9 cellular contexts compared by ENCODE assay signal in the genomic region with DNA sequence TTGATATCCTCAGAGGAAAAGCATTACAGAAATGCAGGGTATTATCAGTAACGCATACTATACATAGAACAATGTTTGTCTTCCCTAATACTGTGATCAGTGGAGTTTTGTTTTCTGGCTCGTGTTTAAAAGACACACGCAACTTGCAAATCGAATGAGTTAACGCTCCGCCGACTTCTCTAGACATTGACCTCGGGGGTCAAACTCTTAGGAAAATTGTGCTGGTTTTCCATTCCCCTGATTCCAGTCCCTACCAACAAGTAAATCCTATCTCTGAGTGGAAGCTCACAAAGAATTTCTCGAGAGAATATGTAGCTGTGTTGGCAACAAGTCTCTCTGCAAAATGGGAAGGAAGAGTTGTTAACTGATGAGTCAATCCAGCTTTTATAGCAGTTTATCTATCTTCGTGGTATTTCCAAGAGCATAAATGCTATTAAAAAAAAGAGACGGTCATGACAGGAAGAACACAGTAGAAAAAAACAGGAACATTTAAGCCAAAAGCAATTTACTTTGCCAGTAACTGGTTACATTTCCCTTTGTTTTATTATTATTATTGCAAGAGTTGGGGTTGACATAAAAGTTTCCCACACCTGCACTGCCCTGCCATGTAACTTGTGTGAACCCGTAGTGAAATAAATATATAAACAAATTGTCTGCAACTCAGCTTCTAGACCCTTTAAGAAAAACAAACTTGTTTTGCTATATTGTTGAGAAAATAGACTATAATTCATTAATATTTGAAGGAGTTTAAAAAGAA.
A peak's percentile ranks its signal among the peaks of the same experiment; 100 is the strongest.
DNase-seq lines count a peak whose midpoint lies in the region; ATAC-seq and TF ChIP-seq lines count a peak whose summit lies in the region.
"Had no signal": no experiment of that assay in that cellular context is flagged by ENCODE, and none has a peak within 500 bp of the region (broad histone marks: within the 10 kb centered on the region; RNA-seq: fewer than 3 reads in every experiment).

No MANE protein-coding gene starts in this region.

- peaks cover 3% of the 10 kb centered on the region for H3K9me3 Mint-ChIP-seq in activated CD4-positive, alpha-beta T cell treated with anti-CD3 and anti-CD28 coated beads, Interleukin-2, amount 10 ng/mL, durations not matched to agents 7 days and 5 days
- H3K9me3 Mint-ChIP-seq in progenitor cell of endocrine pancreas (ENCODE audit: low read depth), result no peaks in the 10 kb centered on the region

- peaks cover 46% of the 10 kb centered on the region for H3K36me3 Mint-ChIP-seq in activated CD4-positive, alpha-beta T cell treated with anti-CD3 and anti-CD28 coated beads, Interleukin-2, amount 10 ng/mL, durations not matched to agents 7 days and 5 days (ENCODE audit: low read depth)
- peaks cover 2% of the 10 kb centered on the region for H3K36me3 Mint-ChIP-seq in T-helper 17 cell (ENCODE audit: low read depth)
- no peaks in the 10 kb centered on the region for H3K36me3 Mint-ChIP-seq in progenitor cell of endocrine pancreas (ENCODE audit: insufficient read depth)

- POLR2A ChIA-PET in activated CD4-positive, alpha-beta T cell treated with anti-CD3 and anti-CD28 coated beads, Interleukin-2, amount 10 ng/mL, durations not matched to agents 7 days and 5 days (lab: Charles Lee), result interaction anchor here (0.7 to 1.0 kb wide), 3 partner anchors 58 to 143 kb away, joined by 3 to 6 read pairs (median 3); no protein-coding TSS in a partner anchor

- DNase-seq in activated CD4-positive, alpha-beta T cell treated with anti-CD3 and anti-CD28 coated beads, Interleukin-2, amount 10 ng/mL, durations not matched to agents 7 days and 5 days, result no peak
- no peak for DNase-seq in activated CD4-positive, alpha-beta T cell treated with anti-CD3 and anti-CD28 coated beads for 48 hours
- no peak for DNase-seq in T-helper 17 cell
- DNase-seq in fibroblast of the conjunctiva (ENCODE audit: low read depth), result peak; percentile 72
- no peak for DNase-seq in progenitor cell of endocrine pancreas (ENCODE audit: low spot score, unreplicated experiment)
- no peak for DNase-seq in NCI-H1694 treated with DMSO at 0.1 percent for 48 hours (lab: John Stamatoyannopoulos, UW)
- DNase-seq in NCI-H146 (lab: John Stamatoyannopoulos, UW), result no peak
- DNase-seq in body of pancreas, result no peak
- DNase-seq: DND-41 had no signal

- intact Hi-C loops in body of pancreas (cut with DNase I), result no loop called here

- peaks cover 96% of the 10 kb centered on the region for H3K4me1 Mint-ChIP-seq in activated CD4-positive, alpha-beta T cell treated with anti-CD3 and anti-CD28 coated beads, Interleukin-2, amount 10 ng/mL, durations not matched to agents 7 days and 5 days
- H3K4me1 Mint-ChIP-seq in T-helper 17 cell (peaks cover 76% of the 10 kb centered on the region), progenitor cell of endocrine pancreas (ENCODE audit: low read depth) (peaks cover 59% of the 10 kb centered on the region)

- no peak overlapping the region for H3K4me3 ChIP-seq in body of pancreas

- H3K27me3 ChIP-seq in body of pancreas, result no peaks in the 10 kb centered on the region

- no peaks in the 10 kb centered on the region for H3K9me3 ChIP-seq in T-helper 17 cell (ENCODE audit: control insufficient read depth, low read length, poor library complexity, severe bottlenecking)
- no peaks in the 10 kb centered on the region for H3K9me3 ChIP-seq in body of pancreas

- no peak for ATAC-seq in T-helper 17 cell
- ATAC-seq in body of pancreas, result no peak

- CTCF ChIA-PET in activated CD4-positive, alpha-beta T cell treated with anti-CD3 and anti-CD28 coated beads, Interleukin-2, amount 10 ng/mL, durations not matched to agents 7 days and 5 days (lab: Charles Lee), result interaction anchor here (0.6 to 13.0 kb wide), 7 partner anchors 7 to 211 kb away, joined by 3 to 164 read pairs (median 4); no protein-coding TSS in a partner anchor

- peak overlapping the region in 1 of 4 donors; percentile 66 for H3K27ac ChIP-seq in body of pancreas

- TF ChIP-seq CTCF in progenitor cell of endocrine pancreas (IDR thresholded peaks at IDR 0.05; ENCODE audit: unreplicated experiment) (no peak), body of pancreas (IDR thresholded peaks at IDR 0.05) (no peak)

- 58 to 65% methylated on average over 12 of the region's 12 CpGs for WGBS in body of pancreas, 2 donors

- H3K27me3 Mint-ChIP-seq in activated CD4-positive, alpha-beta T cell treated with anti-CD3 and anti-CD28 coated beads, Interleukin-2, amount 10 ng/mL, durations not matched to agents 7 days and 5 days, result no peaks in the 10 kb centered on the region
- H3K27me3 Mint-ChIP-seq in T-helper 17 cell, result no peaks in the 10 kb centered on the region
- no peaks in the 10 kb centered on the region for H3K27me3 Mint-ChIP-seq in progenitor cell of endocrine pancreas

- H3K27ac Mint-ChIP-seq in activated CD4-positive, alpha-beta T cell treated with anti-CD3 and anti-CD28 coated beads, Interleukin-2, amount 10 ng/mL, durations not matched to agents 7 days and 5 days, result peak overlapping the region; percentile 98
- peak overlapping the region; percentile 99 for H3K27ac Mint-ChIP-seq in T-helper 17 cell
- peak overlapping the region; percentile 45 for H3K27ac Mint-ChIP-seq in progenitor cell of endocrine pancreas

- TF ChIP-seq POLR2A in body of pancreas (IDR thresholded peaks at IDR 0.05), result no peak

- peaks cover 13% of the 10 kb centered on the region for H3K4me1 ChIP-seq in body of pancreas

- H3K4me3 Mint-ChIP-seq in activated CD4-positive, alpha-beta T cell treated with anti-CD3 and anti-CD28 coated beads, Interleukin-2, amount 10 ng/mL, durations not matched to agents 7 days and 5 days, result peak overlapping the region; percentile 86
- H3K4me3 Mint-ChIP-seq in T-helper 17 cell, result peak overlapping the region; percentile 87
- H3K4me3 Mint-ChIP-seq in progenitor cell of endocrine pancreas (ENCODE audit: low read depth), result no peak overlapping the region

- H3K36me3 ChIP-seq in body of pancreas (replicated peaks in 1 of 2; ENCODE audit: insufficient read depth in 1 of 2, low read depth in 2 of 2), result no peaks in the 10 kb centered on the region

Comparison
In these comparisons a context has a peak if more than half of its experiments do, and no peak if none do; other contexts are left out.
1. H3K27ac Mint-ChIP-seq: peak in every context shown above with its lines; median percentile 99 in T-helper 17 cell; 98 in activated CD4-positive, alpha-beta T cell treated with anti-CD3 and anti-CD28 coated beads, Interleukin-2, amount 10 ng/mL, durations not matched to agents 7 days and 5 days; 45 in progenitor cell of endocrine pancreas.